In the genomic region with DNA sequence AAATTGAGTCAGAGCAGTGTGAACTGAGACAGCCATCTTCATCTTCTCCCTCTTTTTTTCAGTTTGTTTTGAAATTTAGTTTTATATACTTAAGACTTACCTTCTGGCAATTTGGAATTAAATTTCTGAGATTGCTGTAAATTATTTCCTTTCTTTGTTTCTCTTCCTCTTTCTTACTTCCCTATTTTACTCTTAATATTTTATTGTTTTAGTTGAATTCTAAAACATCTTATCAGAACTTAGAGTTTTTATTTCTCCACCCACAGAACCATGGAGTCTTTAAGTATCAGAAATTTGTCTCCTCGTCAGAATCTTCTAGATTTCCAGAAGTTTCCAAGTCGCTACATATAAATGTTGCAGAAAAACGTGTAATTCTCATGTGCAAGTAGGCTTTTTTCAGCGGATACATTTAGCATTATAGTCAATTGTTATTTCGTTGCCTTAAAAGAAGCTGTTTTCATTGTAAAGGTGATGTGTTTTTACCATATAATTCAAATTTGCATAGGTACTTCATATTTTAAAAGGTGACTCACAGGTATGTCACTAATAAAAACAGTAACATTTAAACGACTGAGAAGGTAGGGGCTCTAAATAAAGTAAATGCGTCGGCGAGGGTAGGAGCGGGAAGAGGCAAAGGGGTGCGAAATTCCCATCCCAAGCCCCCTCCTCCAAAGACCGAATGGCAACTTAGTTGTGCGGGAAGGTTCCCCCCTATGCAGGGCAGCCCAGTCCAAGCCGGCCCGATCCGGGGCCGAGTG, we compare ENCODE assay signal across 8 cellular contexts. TPM values are rescaled to one million over a fixed set of nuclear protein-coding genes. Genes with fewer than 3 reads are reported as not detected.
DNase-seq lines count a peak whose midpoint lies in the region; ATAC-seq and TF ChIP-seq lines count a peak whose summit lies in the region.

No MANE protein-coding gene starts in this region.

- H3K27ac ChIP-seq in skin epidermis: peak overlapping the region in 20 of 21 experiments; percentile 70 to 95 (median 85)

- H3K4me3 ChIP-seq in BE2C (ENCODE audit: low read depth, low read length) (peak overlapping the region; percentile 69), WI38 (ENCODE audit: low read depth, low read length) (peak overlapping the region; percentile 92), skin epidermis (peak overlapping the region; percentile 66 to 97 (median 77))

- H3K36me3 ChIP-seq in BE2C: no peaks in the 10 kb centered on the region

- peaks cover 51% of the 10 kb centered on the region for H3K27me3 ChIP-seq in BE2C

- H3K4me1 ChIP-seq in BE2C: no peaks in the 10 kb centered on the region

- DNase-seq in BE2C (no peak), left cardiac atrium (no peak), HPDE6-E6E7 (ENCODE audit: extremely low spot score) (no peak), NCI-H1105 treated with DMSO at 0.1 percent for 48 hours (lab: John Stamatoyannopoulos, UW) (no peak)

- no peaks in the 10 kb centered on the region for H3K9me3 ChIP-seq in BE2C

- TF ChIP-seq CTCF in BE2C (IDR thresholded peaks at IDR 0.05; ENCODE audit: low read depth, low read length): no peak
- TF ChIP-seq CTCF in WI38 (IDR thresholded peaks at IDR 0.05; ENCODE audit: low read depth, low read length): no peak

- intact Hi-C loops in left cardiac atrium (cut with DNase I): no loop called here

- ATAC-seq in HG02981 (IDR thresholded peaks at IDR 0.05; ENCODE audit: unreplicated experiment) (peak; percentile 6), left cardiac atrium (peak; percentile 60 to 69), GM18858 (IDR thresholded peaks at IDR 0.05; ENCODE audit: unreplicated experiment) (no peak)

RNA-seq across cellular contexts. Expression of a gene that starts 0.9 kb away (rescaled TPM):
- polyA plus RNA-seq in BE2C (2012; ENCODE audit: insufficient read depth, insufficient read length, low read depth): 0.42 TPM
- 1 to 10 TPM; 6.5 to 10.0 TPM for total RNA-seq in left cardiac atrium
